In genomic region chr9:69674741-69675438, GRCh38 we compare ENCODE assay signal across 11 cellular contexts. TPM values are rescaled to one million over a fixed set of nuclear protein-coding genes. Genes with fewer than 3 reads are reported as not detected.
DNase-seq lines count a peak whose midpoint lies in the region; ATAC-seq and TF ChIP-seq lines count a peak whose summit lies in the region.
"Had no signal": no experiment of that assay in that cellular context is flagged by ENCODE, and none has a peak within 500 bp of the region (broad histone marks: within the 10 kb centered on the region; RNA-seq: fewer than 3 reads in every experiment).

No MANE protein-coding gene starts in this region.

- in situ Hi-C loops in brain microvascular endothelial cell (cut with HindIII; ENCODE audit: low pct_ligation_motif_present, low sequenced_read_pairs) = no loop called here

- no peak overlapping the region for H4K8ac ChIP-seq in mesenchymal stem cell (ENCODE audit: low read length)

- peak; percentile 69 for DNase-seq in M059J (ENCODE audit: low read depth)
- DNase-seq in brain microvascular endothelial cell = peak; percentile 65
- DNase-seq in mesenchymal stem cell = peak; percentile 88
- DNase-seq in colonic mucosa = no peak
- DNase-seq: naive B cell, T-cell had no signal

- H3K23ac ChIP-seq in mesenchymal stem cell (ENCODE audit: low read length in 2 of 2) = no peak overlapping the region

- no peak overlapping the region for H3K27ac ChIP-seq in BLaER1
- H3K27ac ChIP-seq in brain microvascular endothelial cell = no peak overlapping the region
- no peak overlapping the region for H3K27ac ChIP-seq in mesenchymal stem cell (ENCODE audit: low read length, poor library complexity, severe bottlenecking)
- no peak overlapping the region for H3K27ac ChIP-seq in colonic mucosa
- H3K27ac ChIP-seq: HL-60 had no signal

- H2AK5ac ChIP-seq in mesenchymal stem cell (ENCODE audit: low read length, severe bottlenecking) = no peak overlapping the region

- peaks cover 2% of the 10 kb centered on the region for H3K79me1 ChIP-seq in mesenchymal stem cell (replicated peaks; ENCODE audit: low read length, poor library complexity, severe bottlenecking)

- H2BK12ac ChIP-seq in mesenchymal stem cell (ENCODE audit: low read length in 2 of 2) = no peak overlapping the region

- H2AFZ ChIP-seq in mesenchymal stem cell (ENCODE audit: low read depth, low read length) = no peak overlapping the region

- H3K18ac ChIP-seq in mesenchymal stem cell (ENCODE audit: low read depth in 1 of 2, low read length in 2 of 2) = peak overlapping the region in 1 of 2 experiments; percentile 37

- H4K91ac ChIP-seq in mesenchymal stem cell (ENCODE audit: low read length) = no peak overlapping the region

- H3K4ac ChIP-seq in mesenchymal stem cell (ENCODE audit: low read depth in 1 of 2, low read length in 2 of 2) = no peak overlapping the region

- H2BK5ac ChIP-seq in mesenchymal stem cell (ENCODE audit: low read depth, low read length, poor library complexity, severe bottlenecking) = no peak overlapping the region

- TF ChIP-seq CTCF in brain microvascular endothelial cell (IDR thresholded peaks at IDR 0.05; ENCODE audit: low read depth, low read length, missing control alignments) (no peak), colonic mucosa (IDR thresholded peaks at IDR 0.05) (no peak)

- H3K4me2 ChIP-seq in BLaER1 (peak overlapping the region; percentile 94), mesenchymal stem cell (ENCODE audit: low read length, poor library complexity, severe bottlenecking) (no peak overlapping the region)

- H3K14ac ChIP-seq in mesenchymal stem cell (ENCODE audit: low read length in 2 of 2) = no peak overlapping the region

- no peaks in the 10 kb centered on the region for H3K27me3 ChIP-seq in BLaER1
- no peaks in the 10 kb centered on the region for H3K27me3 ChIP-seq in brain microvascular endothelial cell (replicated peaks)
- no peaks in the 10 kb centered on the region for H3K27me3 ChIP-seq in mesenchymal stem cell (ENCODE audit: control insufficient read depth in 1 of 2, insufficient read depth in 1 of 2, low read length in 2 of 2)
- H3K27me3 ChIP-seq in colonic mucosa = no peaks in the 10 kb centered on the region

- no peak overlapping the region for H3K9ac ChIP-seq in BLaER1
- peak overlapping the region; percentile 61 for H3K9ac ChIP-seq in mesenchymal stem cell (ENCODE audit: low read length)
- H3K9ac ChIP-seq in colonic mucosa (ENCODE audit: low read depth in 2 of 2, low read length in 2 of 2) = no peak overlapping the region

- no peak overlapping the region for H2BK15ac ChIP-seq in mesenchymal stem cell (ENCODE audit: low read depth, poor library complexity, severe bottlenecking)

- no peaks in the 10 kb centered on the region for H4K20me1 ChIP-seq in BLaER1

- H3K9me3 ChIP-seq in BLaER1 = no peaks in the 10 kb centered on the region
- H3K9me3 ChIP-seq in mesenchymal stem cell (ENCODE audit: control insufficient read depth, low read length) = no peaks in the 10 kb centered on the region
- no peaks in the 10 kb centered on the region for H3K9me3 ChIP-seq in colonic mucosa

- 27% methylated on average over 3 of the region's 3 CpGs for WGBS in mesenchymal stem cell

- H3K36me3 ChIP-seq in BLaER1 (no peaks in the 10 kb centered on the region), brain microvascular endothelial cell (replicated peaks) (no peaks in the 10 kb centered on the region), mesenchymal stem cell (ENCODE audit: control insufficient read depth in 1 of 2, insufficient read depth in 2 of 2, low read depth in 1 of 2, low read length in 2 of 2) (no peaks in the 10 kb centered on the region), colonic mucosa (no peaks in the 10 kb centered on the region)

- intact Hi-C loops in colonic mucosa (cut with DNase I) = loop anchor here (5.0 kb wide), 2 partner anchors 82 to 197 kb away; no protein-coding TSS in a partner anchor

- H2BK120ac ChIP-seq in mesenchymal stem cell (ENCODE audit: low read depth, low read length) = no peak overlapping the region

- ATAC-seq in GM19328 (IDR thresholded peaks at IDR 0.05; ENCODE audit: unreplicated experiment) (no peak), GM18909 (IDR thresholded peaks at IDR 0.05; ENCODE audit: poor library complexity, unreplicated experiment) (no peak), HG03175 (IDR thresholded peaks at IDR 0.05; ENCODE audit: unreplicated experiment) (no peak)
- ATAC-seq: T-cell had no signal

- H3K4me1 ChIP-seq in BLaER1 (peaks cover 49% of the 10 kb centered on the region), mesenchymal stem cell (ENCODE audit: control insufficient read depth, insufficient read depth, low read depth, low read length) (peaks cover 12% of the 10 kb centered on the region), colonic mucosa (no peaks in the 10 kb centered on the region)

- H3K4me3 ChIP-seq in BLaER1 (no peak overlapping the region), brain microvascular endothelial cell (ENCODE audit: low read depth, low read length) (no peak overlapping the region), mesenchymal stem cell (ENCODE audit: insufficient read depth in 1 of 2, low read depth in 1 of 2, low read length in 2 of 2) (peak overlapping the region in 1 of 2 experiments; percentile 60), colonic mucosa (no peak overlapping the region)

RNA-seq across cellular contexts. Expression of gene APBA1, which starts 2.7 kb away (rescaled TPM):
- 0.69 and 1.2 TPM in 2 replicates for total RNA-seq in M059J (2014; rRNA removed; shearing (Covaris generic))
- 8.1 TPM for polyA plus RNA-seq in mesenchymal stem cell (2013, experiment 1 of 2)
- polyA plus RNA-seq in mesenchymal stem cell (2013, experiment 2 of 2) = 7.5 TPM
- 1 to 10 TPM; 6.3 to 7.5 TPM for total RNA-seq in colonic mucosa
